ENCODE assay signal across 20 cellular contexts in the genomic region with DNA sequence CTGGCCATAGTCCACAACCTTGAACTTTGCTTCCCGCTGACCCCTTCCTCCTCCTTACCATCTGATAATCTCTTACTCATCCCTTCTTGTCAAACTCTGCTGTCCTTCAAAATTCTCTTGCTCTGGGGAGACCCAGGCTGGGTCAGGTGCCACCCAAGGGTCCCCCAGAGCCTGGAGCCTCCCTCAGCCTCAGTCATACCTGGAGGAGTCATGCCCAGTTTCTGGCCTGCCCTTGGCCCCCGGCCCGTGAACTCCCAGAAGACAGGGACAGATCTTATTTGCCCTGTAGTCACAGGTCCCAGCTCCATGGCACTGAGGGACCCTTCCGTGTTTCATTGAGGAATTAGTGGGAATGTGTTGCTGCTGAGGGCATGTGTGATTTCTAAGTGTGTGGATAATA. TPM values are rescaled to one million over a fixed set of nuclear protein-coding genes. Genes with fewer than 3 reads are reported as not detected.
"Had no signal": no experiment of that assay in that cellular context is flagged by ENCODE, and none has a peak within 500 bp of the region (broad histone marks: within the 10 kb centered on the region; RNA-seq: fewer than 3 reads in every experiment).

No MANE protein-coding gene starts in this region.

- H3K36me3 Mint-ChIP-seq: natural killer cell had no signal

- ATAC-seq: esophagus mucosa, heart left ventricle, natural killer cell, psoas muscle, sciatic nerve had no signal

- H3K27ac Mint-ChIP-seq: natural killer cell had no signal

- H3K9me3 Mint-ChIP-seq: natural killer cell had no signal

- H3K4me3 Mint-ChIP-seq: natural killer cell had no signal

- H3K9me3 ChIP-seq: heart left ventricle, psoas muscle, upper lobe of left lung, vagina had no signal

- H3K4me1 ChIP-seq: parathyroid adenoma, psoas muscle had no signal

- DNase-seq: effector memory CD4-positive, alpha-beta T cell; hippocampal formation; kidney glomerular epithelial cell; mammary epithelial cell; natural killer cell; occipital lobe; retina; stimulated activated CD4-positive, alpha-beta T cell treated with anti-CD3 and anti-CD28 coated beads, Interleukin-12 subunit alpha, Interleukin-12 subunit beta, amount 100 ng/mL, for 4 hours; stimulated activated CD4-positive, alpha-beta T cell treated with anti-CD3 and anti-CD28 coated beads, Interleukin-2, amount 100 ng/mL, for 48 hours; stimulated activated naive CD4-positive, alpha-beta T cell treated with Interleukin-2 at 50 U/mL for 16 hours; upper lobe of left lung had no signal

- H3K4me3 ChIP-seq: heart left ventricle, psoas muscle, skin epidermis, upper lobe of left lung, vagina had no signal

- H3K4me1 Mint-ChIP-seq: natural killer cell had no signal

- H3K27ac ChIP-seq: heart left ventricle, parathyroid adenoma, psoas muscle, skin epidermis, upper lobe of left lung, vagina had no signal

- H3K36me3 ChIP-seq: heart left ventricle, upper lobe of left lung, vagina had no signal

RNA-seq across cellular contexts. Expression of a gene that starts 4.7 kb away (rescaled TPM):
- total RNA-seq: glomerular endothelial cell, liver, mammary epithelial cell, natural killer cell, occipital lobe, psoas muscle had no signal
- polyA plus RNA-seq: heart left ventricle, liver, mammary epithelial cell, psoas muscle had no signal

RNA-seq across cellular contexts. Expression of a gene that starts 17.1 kb away (rescaled TPM):
- total RNA-seq: mammary epithelial cell, natural killer cell, psoas muscle had no signal
- polyA plus RNA-seq: mammary epithelial cell had no signal
